1 cellular context compared by ENCODE assay signal in the genomic region with DNA sequence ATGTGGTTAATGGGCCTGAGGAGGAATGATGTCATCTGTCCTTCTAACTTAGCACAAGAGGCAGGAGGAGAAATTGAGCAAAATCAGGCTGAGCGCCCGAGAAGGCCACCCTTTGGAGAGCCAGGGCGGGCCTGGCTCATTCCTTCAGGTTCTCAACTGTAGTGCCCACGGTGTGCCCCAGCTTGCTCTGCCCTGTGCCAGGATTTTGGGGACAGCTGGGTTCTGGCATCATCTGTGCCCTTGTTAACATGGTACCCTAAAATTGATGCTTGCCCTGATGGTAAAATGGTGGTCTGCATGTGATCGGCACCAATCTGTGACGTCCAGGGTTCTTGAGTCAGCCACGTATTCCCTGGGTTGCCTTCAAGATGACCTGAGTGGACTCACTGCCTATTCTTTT.
TF ChIP-seq lines count a peak whose summit lies in the region.

No MANE protein-coding gene starts in this region.

TF ChIP-seq in HepG2, 621 proteins besides CTCF, POLR2A, EP300 and RAD21:
- TF ChIP-seq ATF7 (IDR thresholded peaks at IDR 0.05) (peak; percentile 63), ATF7 (CRISPR knock-in tag; IDR thresholded peaks at IDR 0.05) (no peak), CHCHD3 (CRISPR knock-in tag; IDR thresholded peaks at IDR 0.05) (no peak)
